ENCODE assay signal across 12 cellular contexts in genomic region chr5:150139334-150139733, GRCh38. TPM values are rescaled to one million over a fixed set of nuclear protein-coding genes. Genes with fewer than 3 reads are reported as not detected.
DNase-seq lines count a peak whose midpoint lies in the region; ATAC-seq and TF ChIP-seq lines count a peak whose summit lies in the region.
"Had no signal": no experiment of that assay in that cellular context is flagged by ENCODE, and none has a peak within 500 bp of the region (broad histone marks: within the 10 kb centered on the region; RNA-seq: fewer than 3 reads in every experiment).

No MANE protein-coding gene starts in this region.

- peak overlapping the region; percentile 59 for H2BK5ac ChIP-seq in neuronal stem cell (ENCODE audit: low read length)

- no peak for ATAC-seq in HG03025 (IDR thresholded peaks at IDR 0.05; ENCODE audit: low FRiP score, unreplicated experiment)
- ATAC-seq: effector memory CD8-positive, alpha-beta T cell had no signal

- peak overlapping the region; percentile 82 for H2BK15ac ChIP-seq in neuronal stem cell (ENCODE audit: low read length)

- H3K27me3 ChIP-seq in right atrium auricular region: no peaks in the 10 kb centered on the region
- H3K27me3 ChIP-seq in esophagus squamous epithelium: peaks cover 0 to 27% (median 0%) of the 10 kb centered on the region in 4 donors
- no peaks in the 10 kb centered on the region for H3K27me3 ChIP-seq in neuronal stem cell (ENCODE audit: control insufficient read depth in 3 of 3, insufficient read depth in 3 of 3, low read depth in 1 of 3, low read length in 3 of 3)

- no peak for TF ChIP-seq POLR2A in esophagus squamous epithelium (IDR thresholded peaks at IDR 0.05)

- H3K18ac ChIP-seq in neuronal stem cell (ENCODE audit: low read length): peak overlapping the region; percentile 15

- no peaks in the 10 kb centered on the region for H3K9me3 ChIP-seq in right atrium auricular region
- no peaks in the 10 kb centered on the region for H3K9me3 ChIP-seq in esophagus squamous epithelium
- no peaks in the 10 kb centered on the region for H3K9me3 ChIP-seq in neuronal stem cell (replicated peaks in 1 of 2; ENCODE audit: control insufficient read depth in 2 of 2, insufficient read depth in 1 of 2, low read depth in 1 of 2, low read length in 2 of 2)

- H4K8ac ChIP-seq in neuronal stem cell (ENCODE audit: low read depth, low read length): no peak overlapping the region

- no peak overlapping the region for H4K91ac ChIP-seq in neuronal stem cell (ENCODE audit: low read depth, low read length, poor library complexity)

- H3K36me3 ChIP-seq in right atrium auricular region: peaks cover 4% of the 10 kb centered on the region
- peaks cover 0 to 6% (median 0%) of the 10 kb centered on the region in 3 donors for H3K36me3 ChIP-seq in esophagus squamous epithelium
- no peaks in the 10 kb centered on the region for H3K36me3 ChIP-seq in neuronal stem cell (replicated peaks in 1 of 2; ENCODE audit: control insufficient read depth in 2 of 2, insufficient read depth in 2 of 2, low read length in 2 of 2)

- peak overlapping the region; percentile 33 for H2AK5ac ChIP-seq in neuronal stem cell (ENCODE audit: low read depth, low read length)

- H3K27ac ChIP-seq in right atrium auricular region (peak overlapping the region; percentile 78 to 82), esophagus squamous epithelium (peak overlapping the region; percentile 68 to 94 (median 89)), neuronal stem cell (replicated peaks; ENCODE audit: low read length) (peak overlapping the region; percentile 76)

- peak overlapping the region; percentile 40 for H3K4me2 ChIP-seq in neuronal stem cell (ENCODE audit: insufficient read depth, low read length, poor library complexity, severe bottlenecking)

- H3K4me3 ChIP-seq in right atrium auricular region: no peak overlapping the region
- peak overlapping the region in 1 of 4 donors; percentile 21 for H3K4me3 ChIP-seq in esophagus squamous epithelium
- no peak overlapping the region for H3K4me3 ChIP-seq in neuronal stem cell (ENCODE audit: low read length in 2 of 2)

- WGBS in esophagus squamous epithelium, 2 donors: 50 to 94% methylated on average over 2 to 5 of the region's 6 CpGs
- WGBS in neuronal stem cell (ENCODE audit: extremely low coverage in 2 of 2, insufficient read length in 2 of 2, insufficient replicate concordance in 1 of 2), 2 donors: no CpG with 5 or more reads among the region's 6 CpGs

- no peak for TF ChIP-seq CTCF in right atrium auricular region (IDR thresholded peaks at IDR 0.05)
- TF ChIP-seq CTCF in esophagus squamous epithelium (IDR thresholded peaks at IDR 0.05): no peak

- H3K14ac ChIP-seq in neuronal stem cell (ENCODE audit: low read length): no peak overlapping the region

- intact Hi-C loops in cardiac septum (cut with DNase I): loop anchor here (10.0 kb wide), 1 partner anchor 215 kb away; the partner anchor contains the start of gene TCOF1
- intact Hi-C loops in esophagus squamous epithelium (cut with DNase I): no loop called here

- DNase-seq in right atrium auricular region (ENCODE audit: low spot score) (no peak), cardiac septum (ENCODE audit: low spot score) (no peak), esophagus squamous epithelium (lab: John Stamatoyannopoulos, UW) (no peak), neuronal stem cell (ENCODE audit: low spot score) (no peak), NCI-H146 (lab: John Stamatoyannopoulos, UW) (no peak), NCI-H1092 treated with DMSO at 0.1 percent for 48 hours (lab: John Stamatoyannopoulos, UW) (no peak), hypothalamus (lab: John Stamatoyannopoulos, UW) (no peak)
- DNase-seq: activated CD8-positive, alpha-beta memory T cell treated with anti-CD3 and anti-CD28 coated beads, Interleukin-2, amount 50 U/mL, for 48 hours; effector memory CD8-positive, alpha-beta T cell; NCI-H2029 treated with DMSO at 0.1 percent for 48 hours had no signal

- H2BK12ac ChIP-seq in neuronal stem cell (ENCODE audit: low read length): peak overlapping the region; percentile 91

- H3K4me1 ChIP-seq in right atrium auricular region (peaks cover 0 to 91% of the 10 kb centered on the region in 2 donors), esophagus squamous epithelium (peaks cover 20 to 100% (median 74%) of the 10 kb centered on the region in 3 donors), neuronal stem cell (ENCODE audit: control insufficient read depth in 2 of 2, insufficient read depth in 1 of 2, low read depth in 1 of 2, low read length in 2 of 2) (peaks cover 69 to 70% of the 10 kb centered on the region in 2 donors)

- H3K9ac ChIP-seq in neuronal stem cell (ENCODE audit: low read depth, low read length, poor library complexity): no peak overlapping the region

- H2BK120ac ChIP-seq in neuronal stem cell (ENCODE audit: low read depth, low read length): peak overlapping the region; percentile 63

- no peak overlapping the region for H3K4ac ChIP-seq in neuronal stem cell (ENCODE audit: low read length)

- H3K23ac ChIP-seq in neuronal stem cell (ENCODE audit: low read depth, low read length, poor library complexity): no peak overlapping the region

- peaks cover 2% of the 10 kb centered on the region for H3K79me1 ChIP-seq in neuronal stem cell (ENCODE audit: low read depth, low read length)

- H2AFZ ChIP-seq in neuronal stem cell (ENCODE audit: low read length): no peak overlapping the region

RNA-seq across cellular contexts. Expression of gene PDGFRB, which starts 16.3 kb away (rescaled TPM):
- total RNA-seq in right atrium auricular region (10 to 100 TPM; 68.3 to 68.7 TPM), cardiac septum (54.6 TPM), esophagus squamous epithelium (10 to 100 TPM in 3 of 4 donors, 1 to 10 TPM in 1; 5.6 to 51.7 (median 31.0) TPM)
- polyA plus RNA-seq in neuronal stem cell (2013, experiment 1 of 2): 11.0 TPM
- 11.2 TPM for polyA plus RNA-seq in neuronal stem cell (2013, experiment 2 of 2)

RNA-seq across cellular contexts. Expression of gene CDX1, which starts 27.2 kb away (rescaled TPM):
- total RNA-seq in right atrium auricular region (not detected), cardiac septum (0.16 TPM), esophagus squamous epithelium (not detected)
- 0.10 TPM for polyA plus RNA-seq in neuronal stem cell (2013, experiment 1 of 2)
- polyA plus RNA-seq in neuronal stem cell (2013, experiment 2 of 2): 0.10 TPM
- total RNA-seq: lung microvascular endothelial cell had no signal

RNA-seq across cellular contexts. Expression of gene SLC6A7, which starts 50.5 kb away (rescaled TPM):
- total RNA-seq in right atrium auricular region: not detected
- not detected for total RNA-seq in cardiac septum
- not detected for total RNA-seq in esophagus squamous epithelium
- not detected for polyA plus RNA-seq in neuronal stem cell (2013, experiment 1 of 2)
- polyA plus RNA-seq in neuronal stem cell (2013, experiment 2 of 2): 0.01 TPM
- total RNA-seq: lung microvascular endothelial cell had no signal

RNA-seq across cellular contexts. Expression of gene CSF1R, which starts 53.0 kb away (rescaled TPM):
- total RNA-seq in right atrium auricular region (10 to 100 TPM; 11.2 to 24.6 TPM), cardiac septum (11.9 TPM), esophagus squamous epithelium (10 to 100 TPM in 2 of 4 donors, 1 to 10 TPM in 2; 4.3 to 38.7 (median 15.1) TPM)
- not detected for polyA plus RNA-seq in neuronal stem cell (2013, experiment 1 of 2)
- polyA plus RNA-seq in neuronal stem cell (2013, experiment 2 of 2): not detected
- total RNA-seq: lung microvascular endothelial cell had no signal
